In genomic region chr4:57093816-57094481, GRCh38 we compare ENCODE assay signal across 2 cellular contexts.
TF ChIP-seq lines count a peak whose summit lies in the region.

No MANE protein-coding gene starts in this region.

TF ChIP-seq in SK-N-SH, 30 proteins besides CTCF, POLR2A, EP300 and RAD21 (continued from another document):
- TF ChIP-seq ZBTB33 (IDR thresholded peaks at IDR 0.05; ENCODE audit: borderline replicate concordance, low read depth), result no peak
- no peak for TF ChIP-seq IRF3 (IDR thresholded peaks at IDR 0.05; ENCODE audit: low read depth, low read length)
- TF ChIP-seq EZH2phosphoT487 (IDR thresholded peaks at IDR 0.05; ENCODE audit: borderline replicate concordance, low read depth), result no peak
- no peak for TF ChIP-seq POLR2AphosphoS5 (IDR thresholded peaks at IDR 0.05; ENCODE audit: low read depth, low read length)

TF ChIP-seq in WTC11, 78 proteins besides CTCF, POLR2A, EP300 and RAD21 (continued from another document):
- TF ChIP-seq PREB (CRISPR knock-in tag; IDR thresholded peaks at IDR 0.05; ENCODE audit: borderline replicate concordance) (no peak), ATF1 (CRISPR knock-in tag; IDR thresholded peaks at IDR 0.05) (no peak)
